Comparison of ENCODE assay signal across 8 cellular contexts in the genomic region with DNA sequence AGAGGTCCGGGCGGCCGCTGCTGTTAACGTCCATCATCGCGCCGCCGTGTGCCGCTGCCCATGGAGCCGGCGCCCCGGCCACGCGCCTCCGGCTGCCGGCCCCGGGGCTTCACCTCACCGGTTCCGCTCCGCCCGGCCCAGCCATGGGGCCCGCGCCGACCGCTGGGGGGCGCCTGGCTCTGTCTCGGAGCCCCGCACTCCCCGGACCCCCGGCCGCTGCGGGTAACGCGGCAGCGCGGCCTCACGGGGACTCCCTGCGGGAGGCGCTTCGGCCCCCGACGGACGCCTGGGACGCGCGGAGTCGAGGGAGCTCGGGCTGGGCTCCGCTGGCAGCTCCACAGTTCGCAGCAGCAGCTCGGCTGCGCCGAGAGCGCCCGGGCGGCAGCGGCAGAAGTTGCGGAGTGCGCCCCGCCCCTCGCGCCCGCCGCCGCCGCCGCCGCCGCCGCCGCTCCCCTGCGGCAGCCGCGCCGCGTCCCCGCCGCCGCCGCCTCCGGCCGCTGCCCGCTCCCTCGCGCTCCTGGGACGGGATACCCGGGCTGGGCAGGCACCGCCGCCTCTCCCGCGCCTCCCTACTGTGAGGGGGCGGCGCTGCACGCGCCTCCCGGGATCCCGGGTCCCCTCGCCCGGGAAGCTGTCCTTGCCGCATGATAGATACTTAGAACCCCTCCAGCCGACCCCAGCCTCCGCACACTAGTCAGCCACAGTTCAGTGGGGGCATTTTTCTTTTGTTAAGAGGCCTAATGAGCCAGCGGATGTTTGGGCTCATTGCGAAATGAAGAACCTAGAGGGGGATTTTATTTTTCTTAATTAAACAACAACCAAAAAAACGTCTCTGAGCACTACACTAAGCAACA. TPM values are rescaled to one million over a fixed set of nuclear protein-coding genes. Genes with fewer than 3 reads are reported as not detected.
A peak's percentile ranks its signal among the peaks of the same experiment; 100 is the strongest.
DNase-seq lines count a peak whose midpoint lies in the region; ATAC-seq and TF ChIP-seq lines count a peak whose summit lies in the region.

HTR7 (minus strand) TSS at position 405 of the 854 bp plus-strand sequence; CDS start at position 37, 368 bp downstream.

- 0 to 1% (median 1%) methylated on average over 42 to 105 of the region's 105 CpGs for WGBS in ovary, 3 donors

- ATAC-seq in HG02885 (IDR thresholded peaks at IDR 0.05; ENCODE audit: poor library complexity, unreplicated experiment) (peak; percentile 73), Panc1 (peak; percentile 95)

- intact Hi-C loops in Panc1 (cut with micrococcal nuclease; ENCODE audit: unreplicated experiment): no loop called here
- intact Hi-C loops in head of caudate nucleus (cut with DNase I): no loop called here
- intact Hi-C loops in ovary (cut with DNase I): no loop called here

- TF ChIP-seq CTCF in 22Rv1 (IDR thresholded peaks at IDR 0.05) (peak; percentile 83), GM13976 (IDR thresholded peaks at IDR 0.05; ENCODE audit: borderline replicate concordance, control extremely low read depth, extremely low read depth, insufficient read depth, missing control alignments) (peak; percentile 53), Panc1 (IDR thresholded peaks at IDR 0.05) (peak; percentile 96), ovary (IDR thresholded peaks at IDR 0.05) (peak; percentile 63 to 77 (median 73))

- H3K27ac ChIP-seq in 22Rv1 (no peak within 1 kb of the TSS), Panc1 (ENCODE audit: low read length) (no peak within 1 kb of the TSS), ovary (peak within 1 kb of the TSS in 1 of 2 donors; percentile 42)

- H3K4me3 ChIP-seq in Panc1 (ENCODE audit: low read depth in 2 of 2, low read length in 2 of 2) (peak within 1 kb of the TSS; percentile 52 to 53), ovary (peak within 1 kb of the TSS; percentile 54)

- H3K9me3 ChIP-seq in Panc1 (ENCODE audit: control insufficient read depth, insufficient read depth, low read depth, low read length) (no peaks in the 10 kb centered on the region), ovary (no peaks in the 10 kb centered on the region)

- no TSS peak for BruUV-seq in Panc1 (replicated peaks; lab: Mats Ljungman, UMichigan)

- H3K4me1 ChIP-seq in Panc1 (ENCODE audit: control insufficient read depth, insufficient read depth, low read length) (no peaks in the 10 kb centered on the region; the same call in 1 of the 2 replicates), ovary (ENCODE audit: insufficient read depth) (peaks cover 4% of the 10 kb centered on the region)

- H3K27me3 ChIP-seq in Panc1 (ENCODE audit: control insufficient read depth, insufficient read depth, low read length): peaks cover 38% of the 10 kb centered on the region
- no peaks in the 10 kb centered on the region for H3K27me3 ChIP-seq in ovary

- DNase-seq in GM13976 (ENCODE audit: low spot score) (peak; percentile 83), Panc1 (ENCODE audit: low read depth, low spot score) (no peak), head of caudate nucleus (peak in 38 of 42 donors; percentile 13 to 83 (median 57)), ovary (peak; percentile 32 to 77 (median 68)), NCI-H2107 (lab: John Stamatoyannopoulos, UW) (no peak)
- DNase-seq in activated gamma-delta T cell treated with anti-CD3 and anti-CD28 coated beads, Interleukin-2, amount 50 U/mL, for 16 hours (ENCODE audit: low read depth): peak; percentile 27

- TF ChIP-seq EP300 in ovary (IDR thresholded peaks at IDR 0.05): no peak

- no peak for TF ChIP-seq POLR2A in ovary (IDR thresholded peaks at IDR 0.05)

- CTCF ChIA-PET in Panc1 (lab: Charles Lee): interaction anchor here (0.5 to 1.0 kb wide), 4 partner anchors 14 to 1065 kb away, joined by 3 read pairs; partner anchors contain the start of gene RPP30

- POLR2A ChIA-PET in Panc1 (lab: Charles Lee): no interaction called here

- in situ Hi-C loops in GM13976 (cut with MboI; ENCODE audit: low sequenced_read_pairs, unreplicated experiment) (loop anchor here (25.0 kb wide), 1 partner anchor 1071 kb away; no protein-coding TSS in a partner anchor), Panc1 (cut with HindIII; ENCODE audit: low pct_unique_long_range_greater_than_20kb, low sequenced_read_pairs) (no loop called here)

- peaks cover 7% of the 10 kb centered on the region; the same call in 1 of the 2 replicates for H3K36me3 ChIP-seq in Panc1 (ENCODE audit: control insufficient read depth, insufficient read depth, low read length)
- H3K36me3 ChIP-seq in ovary: no peaks in the 10 kb centered on the region

RNA-seq across cellular contexts. Expression of gene HTR7, which starts in this region (rescaled TPM):
- 0.33 TPM for total RNA-seq in Panc1 (2021; ENCODE audit: unreplicated experiment)
- not detected for polyA plus RNA-seq in Panc1 (2012; ENCODE audit: insufficient read length)
- total RNA-seq in ovary: under 1 TPM in 5 of 7 donors, not detected in 2; 0.11 to 0.35 (median 0.32) TPM
- polyA plus RNA-seq in ovary: under 1 TPM; 0.13 to 1.00 TPM

Comparison
In these comparisons a context has a peak if more than half of its experiments do, and no peak if none do; other contexts are left out.
1. Peak in ATAC-seq and H3K4me3 ChIP-seq in Panc1; RNA of the gene not detected or under 1 TPM.
2. Peak in DNase-seq and H3K4me3 ChIP-seq in ovary; RNA of the gene not detected or under 1 TPM.
3. DNase-seq: peak in GM13976 (single experiment), activated gamma-delta T cell treated with anti-CD3 and anti-CD28 coated beads, Interleukin-2, amount 50 U/mL, for 16 hours (single experiment) and head of caudate nucleus (38 of 42); none in Panc1 (single experiment) and NCI-H2107 (single experiment).
4. Peak in every context shown above with its lines, with median percentiles within 50 percentile points of each other: CTCF ChIP-seq.